Comparison of ENCODE assay signal across 24 cellular contexts in genomic region chr3:149283401-149283800, GRCh38. TPM values are rescaled to one million over a fixed set of nuclear protein-coding genes. Genes with fewer than 3 reads are reported as not detected.
DNase-seq lines count a peak whose midpoint lies in the region; ATAC-seq and TF ChIP-seq lines count a peak whose summit lies in the region.
"Had no signal": no experiment of that assay in that cellular context is flagged by ENCODE, and none has a peak within 500 bp of the region (broad histone marks: within the 10 kb centered on the region; RNA-seq: fewer than 3 reads in every experiment).

No MANE protein-coding gene starts in this region.

- no peak for TF ChIP-seq CTCF in 22Rv1 (IDR thresholded peaks at IDR 0.05)
- TF ChIP-seq CTCF in LNCaP clone FGC (IDR thresholded peaks at IDR 0.05; ENCODE audit: control insufficient read depth, extremely low read depth, insufficient read depth): no peak
- no peak for TF ChIP-seq CTCF in endothelial cell (IDR thresholded peaks at IDR 0.05; ENCODE audit: unreplicated experiment)
- TF ChIP-seq CTCF in prostate gland (IDR thresholded peaks at IDR 0.05): no peak

- H3K4me3 ChIP-seq in LNCaP clone FGC (ENCODE audit: low read depth, low read length): no peak overlapping the region
- no peak overlapping the region for H3K4me3 ChIP-seq in prostate gland
- H3K4me3 ChIP-seq: BLaER1, HAP-1, Peyer's patch had no signal

- no peaks in the 10 kb centered on the region for H3K9me3 ChIP-seq in prostate gland
- H3K9me3 ChIP-seq: HAP-1, Peyer's patch had no signal

- no peak for ATAC-seq in GM18505 (IDR thresholded peaks at IDR 0.05; ENCODE audit: unreplicated experiment)

- H3K27me3 ChIP-seq in prostate gland (replicated peaks; ENCODE audit: insufficient read depth): no peaks in the 10 kb centered on the region
- H3K27me3 ChIP-seq: BLaER1, Peyer's patch had no signal

- intact Hi-C loops in prostate gland (cut with DNase I): no loop called here

- TF ChIP-seq POLR2A in prostate gland (IDR thresholded peaks at IDR 0.05) (no peak), GM18505 (IDR thresholded peaks at IDR 0.05; ENCODE audit: borderline replicate concordance, extremely low read depth, insufficient read depth, insufficient read length) (no peak)

- peaks cover 4% of the 10 kb centered on the region for H3K36me3 Mint-ChIP-seq in endothelial cell (ENCODE audit: low read depth, unreplicated experiment)

- no peak overlapping the region for H3K27ac Mint-ChIP-seq in endothelial cell (ENCODE audit: unreplicated experiment)
- H3K27ac Mint-ChIP-seq: CD4-positive, alpha-beta T cell; IgD-negative memory B cell had no signal

- peak overlapping the region; percentile 7 for H3K4me3 Mint-ChIP-seq in endothelial cell (ENCODE audit: unreplicated experiment)
- H3K4me3 Mint-ChIP-seq: CD4-positive, alpha-beta T cell; IgD-negative memory B cell had no signal

- DNase-seq in LNCaP clone FGC (ENCODE audit: low read depth): peak; percentile 85
- no peak for DNase-seq in endothelial cell (ENCODE audit: low spot score)
- no peak for DNase-seq in prostate gland (ENCODE audit: low spot score)
- DNase-seq in NCI-H2171 (lab: John Stamatoyannopoulos, UW): no peak
- no peak for DNase-seq in NCI-H2029 (lab: John Stamatoyannopoulos, UW)
- DNase-seq: CD4-positive, alpha-beta T cell; DMS53; GOT3; NCI-H1092 treated with DMSO at 0.1 percent for 48 hours; NCI-H1436; NCI-H187; NCI-H2107; NCI-H446; NCI-H524 treated with DMSO at 0.1 percent for 48 hours; NCI-H774; NK-92 treated with Interleukin-12 subunit alpha and Interleukin-12 subunit beta, amount 100 ng/mL, for 24 hours; Peyer's patch; SHP77 treated with DMSO at 0.1 percent for 48 hours had no signal

- H3K27me3 Mint-ChIP-seq in endothelial cell (ENCODE audit: unreplicated experiment): no peaks in the 10 kb centered on the region
- H3K27me3 Mint-ChIP-seq: CD4-positive, alpha-beta T cell; IgD-negative memory B cell had no signal

- H3K27ac ChIP-seq in 22Rv1: peak overlapping the region; percentile 92
- peak overlapping the region; percentile 33 to 81 for H3K27ac ChIP-seq in prostate gland
- H3K27ac ChIP-seq: BLaER1, KMS-11, Peyer's patch had no signal

- H3K9me3 Mint-ChIP-seq in endothelial cell (ENCODE audit: unreplicated experiment): no peaks in the 10 kb centered on the region
- H3K9me3 Mint-ChIP-seq: CD4-positive, alpha-beta T cell; IgD-negative memory B cell had no signal

- peaks cover 35% of the 10 kb centered on the region for H3K4me1 Mint-ChIP-seq in endothelial cell (ENCODE audit: unreplicated experiment)

- no peaks in the 10 kb centered on the region for H3K36me3 ChIP-seq in prostate gland
- H3K36me3 ChIP-seq: BLaER1, HAP-1, Peyer's patch had no signal

- H3K4me1 ChIP-seq in prostate gland (replicated peaks): peaks cover 6% of the 10 kb centered on the region
- H3K4me1 ChIP-seq: BLaER1, HAP-1, Peyer's patch had no signal

- WGBS in prostate gland: 34% methylated on average over 5 of the region's 5 CpGs

RNA-seq across cellular contexts. Expression of gene TM4SF18, which starts 50.0 kb away (rescaled TPM):
- total RNA-seq in endothelial cell (ENCODE audit: unreplicated experiment): 57.4 TPM
- total RNA-seq in prostate gland: 1 to 10 TPM; 4.3 to 4.9 TPM
- total RNA-seq: CD4-positive, alpha-beta T cell had no signal
